ENCODE assay signal across 7 cellular contexts in genomic region chr5:22214096-22214495, GRCh38.
DNase-seq lines count a peak whose midpoint lies in the region; ATAC-seq and TF ChIP-seq lines count a peak whose summit lies in the region.
"Not testable (repeated sequence)": the region's sequence is repeated elsewhere in the genome, so short reads cannot be mapped to it uniquely, and the experiment has no call there.

No MANE protein-coding gene starts in this region.

- not testable (repeated sequence) for H3K4me3 Mint-ChIP-seq in activated CD8-positive, alpha-beta T cell treated with anti-CD3 and anti-CD28 coated beads for 36 hours; naive B cell

- not testable (repeated sequence) for H3K4me1 Mint-ChIP-seq in activated CD8-positive, alpha-beta T cell treated with anti-CD3 and anti-CD28 coated beads for 36 hours (ENCODE audit: low read depth); naive B cell

- not testable (repeated sequence) for H3K4me1 ChIP-seq in OCI-LY3 (ENCODE audit: low read length)

- H3K36me3 ChIP-seq in OCI-LY3 (replicated peaks; ENCODE audit: low read depth, low read length), result not testable (repeated sequence)

- H3K27ac Mint-ChIP-seq in activated CD8-positive, alpha-beta T cell treated with anti-CD3 and anti-CD28 coated beads for 36 hours; naive B cell: not testable (repeated sequence)

- not testable (repeated sequence) for H3K27me3 Mint-ChIP-seq in activated CD8-positive, alpha-beta T cell treated with anti-CD3 and anti-CD28 coated beads for 36 hours; naive B cell

- not testable (repeated sequence) for H3K9me3 ChIP-seq in OCI-LY3 (ENCODE audit: insufficient read depth, low read length)

- not testable (repeated sequence) for H3K9me3 Mint-ChIP-seq in activated CD8-positive, alpha-beta T cell treated with anti-CD3 and anti-CD28 coated beads for 36 hours; naive B cell

- H3K79me2 ChIP-seq in OCI-LY3 (ENCODE audit: low read length), result not testable (repeated sequence)

- not testable (repeated sequence) for H3K4me3 ChIP-seq in OCI-LY3 (ENCODE audit: low read length); epithelial cell of proximal tubule (ENCODE audit: low read depth, low read length)

- intact Hi-C loops in activated CD8-positive, alpha-beta T cell treated with anti-CD3 and anti-CD28 coated beads for 36 hours (cut with micrococcal nuclease), result not testable (repeated sequence)

- H3K27me3 ChIP-seq in OCI-LY3 (ENCODE audit: low read depth, low read length), result not testable (repeated sequence)

- ATAC-seq in GM18498 (IDR thresholded peaks at IDR 0.05; ENCODE audit: unreplicated experiment) (peak; percentile 61), HG03095 (IDR thresholded peaks at IDR 0.05; ENCODE audit: unreplicated experiment) (peak; percentile 59), naive B cell (ENCODE audit: low read depth in 2 of 2) (peak; percentile 49 to 57)
- peak; percentile 61 for ATAC-seq in activated CD8-positive, alpha-beta T cell treated with anti-CD3 and anti-CD28 coated beads for 36 hours

- H3K9ac ChIP-seq in OCI-LY3 (ENCODE audit: low read length), result not testable (repeated sequence)

- not testable (repeated sequence) for H4K20me1 ChIP-seq in OCI-LY3 (ENCODE audit: insufficient read depth, low read length)

- CTCF ChIA-PET in activated CD8-positive, alpha-beta T cell treated with anti-CD3 and anti-CD28 coated beads for 36 hours (lab: Charles Lee), result not testable (repeated sequence)

- H3K27ac ChIP-seq in OCI-LY3 (ENCODE audit: low read length), result not testable (repeated sequence)

- not testable (repeated sequence) for H2AFZ ChIP-seq in OCI-LY3 (ENCODE audit: low read depth, low read length)

- DNase-seq in NCI-H2029 (lab: John Stamatoyannopoulos, UW), result peak; percentile 10
- DNase-seq in activated CD8-positive, alpha-beta T cell treated with anti-CD3 and anti-CD28 coated beads for 36 hours; epithelial cell of proximal tubule (ENCODE audit: low read depth); naive B cell: not testable (repeated sequence)

- POLR2A ChIA-PET in activated CD8-positive, alpha-beta T cell treated with anti-CD3 and anti-CD28 coated beads for 36 hours (lab: Charles Lee), result not testable (repeated sequence)

- not testable (repeated sequence) for H3K4me2 ChIP-seq in OCI-LY3 (ENCODE audit: low read length)

- H3K36me3 Mint-ChIP-seq in activated CD8-positive, alpha-beta T cell treated with anti-CD3 and anti-CD28 coated beads for 36 hours (ENCODE audit: low read depth); naive B cell: not testable (repeated sequence)

- TF ChIP-seq CTCF in OCI-LY3 (IDR thresholded peaks at IDR 0.05; ENCODE audit: low read depth, low read length), result peak; percentile 20; the same call in 1 of the 2 replicates
- TF ChIP-seq CTCF in activated CD8-positive, alpha-beta T cell treated with anti-CD3 and anti-CD28 coated beads for 36 hours (IDR thresholded peaks at IDR 0.05), result not testable (repeated sequence)
- peak; percentile 41 for TF ChIP-seq CTCF in epithelial cell of proximal tubule (conservative IDR thresholded peaks at IDR 0.05; ENCODE audit: low read depth, low read length)
